15 cellular contexts compared by ENCODE assay signal in the genomic region with DNA sequence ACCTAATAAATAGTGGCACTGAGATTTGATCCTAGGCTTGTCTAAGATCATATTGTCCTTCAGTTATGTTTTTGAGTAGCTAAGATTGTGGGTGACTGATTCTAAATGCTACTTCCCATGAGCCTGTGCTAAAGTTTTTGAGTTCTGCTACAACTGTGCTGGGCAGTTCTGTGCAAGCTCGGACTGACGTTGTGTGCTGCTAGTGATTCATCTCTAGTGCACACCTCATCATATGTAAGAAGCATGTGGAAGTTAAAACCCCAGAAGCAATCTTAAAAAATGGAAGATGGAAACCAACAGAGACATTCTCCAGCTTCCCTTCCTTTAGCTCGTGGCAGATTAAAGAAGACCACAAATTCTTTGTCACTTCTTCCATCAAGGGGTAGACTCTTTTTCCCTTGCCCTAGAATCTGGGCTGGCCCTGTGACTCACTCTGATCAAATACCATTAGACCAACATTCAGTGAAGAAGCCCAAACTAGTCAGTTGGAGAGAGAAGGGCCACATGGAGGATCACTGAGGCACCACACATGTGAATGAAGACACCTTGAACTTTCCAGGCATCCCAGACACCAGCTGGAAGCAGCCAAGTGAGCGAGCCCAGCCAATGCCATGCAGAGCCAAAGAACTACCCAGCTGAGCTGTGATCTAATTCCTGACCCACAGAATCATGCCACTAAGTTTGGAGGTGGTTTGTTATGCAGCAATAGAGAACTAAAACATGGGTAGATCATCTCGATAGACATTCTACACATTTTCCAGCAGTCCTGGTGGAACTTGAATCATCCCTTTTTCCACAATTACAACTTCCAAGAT. TPM values are rescaled to one million over a fixed set of nuclear protein-coding genes. Genes with fewer than 3 reads are reported as not detected.
"Had no signal": no experiment of that assay in that cellular context is flagged by ENCODE, and none has a peak within 500 bp of the region (broad histone marks: within the 10 kb centered on the region; RNA-seq: fewer than 3 reads in every experiment).

No MANE protein-coding gene starts in this region.

- H3K36me3 ChIP-seq: ovary, spleen, upper lobe of right lung had no signal

- H3K4me3 ChIP-seq: ovary, spleen, upper lobe of right lung had no signal

- H3K9me3 ChIP-seq: ovary, spleen, upper lobe of right lung had no signal

- H3K27me3 ChIP-seq: ovary, upper lobe of right lung had no signal

- ATAC-seq: activated CD4-positive, alpha-beta T cell treated with anti-CD3 and anti-CD28 coated beads for 36 hours; activated CD8-positive, alpha-beta memory T cell treated with anti-CD3 and anti-CD28 coated beads, Interleukin-2, amount 10 ng/mL, durations not matched to agents 7 days and 5 days; left cardiac atrium; naive thymus-derived CD4-positive, alpha-beta T cell; sciatic nerve; stimulated activated memory B cell treated with anti-CD40 and anti-IgM and Interleukin-4, amounts not matched to agents 10 μg/mL and 1 μg/mL and 100 μg/mL, for 72 hours; upper lobe of right lung had no signal

- DNase-seq: activated CD4-positive, alpha-beta memory T cell treated with anti-CD3 and anti-CD28 coated beads for 36 hours; activated CD4-positive, alpha-beta T cell treated with anti-CD3 and anti-CD28 coated beads for 36 hours; activated CD8-positive, alpha-beta memory T cell treated with anti-CD3 and anti-CD28 coated beads, Interleukin-2, amount 10 ng/mL, durations not matched to agents 7 days and 5 days; central memory CD4-positive, alpha-beta T cell; endodermal cell; left cardiac atrium; mesendoderm; naive thymus-derived CD4-positive, alpha-beta T cell; ovary; spleen; stimulated activated CD4-positive, alpha-beta T cell treated with anti-CD3 and anti-CD28 coated beads, Interleukin-4, amount 100 ng/mL, for 4 hours; upper lobe of right lung had no signal

- H3K27ac ChIP-seq: ovary, spleen, upper lobe of right lung had no signal

- H3K4me1 ChIP-seq: spleen, upper lobe of right lung had no signal

RNA-seq across cellular contexts. Expression of gene ARHGAP6, which starts 16.8 kb away (rescaled TPM):
- total RNA-seq: activated CD4-positive, alpha-beta memory T cell treated with anti-CD3 and anti-CD28 coated beads for 36 hours; activated CD4-positive, alpha-beta T cell treated with anti-CD3 and anti-CD28 coated beads for 36 hours; activated CD8-positive, alpha-beta memory T cell treated with anti-CD3 and anti-CD28 coated beads, Interleukin-2, amount 10 ng/mL, durations not matched to agents 7 days and 5 days; T-helper 2 cell treated with Interferon-gamma antibody and Interleukin-4, amounts not matched to agents 100 ng/mL and 5 ng/mL, for 36 hours had no signal
